11 cellular contexts compared by ENCODE assay signal in genomic region chr11:36945384-36945783, GRCh38.
DNase-seq lines count a peak whose midpoint lies in the region; ATAC-seq and TF ChIP-seq lines count a peak whose summit lies in the region.
"Had no signal": no experiment of that assay in that cellular context is flagged by ENCODE, and none has a peak within 500 bp of the region (broad histone marks: within the 10 kb centered on the region; RNA-seq: fewer than 3 reads in every experiment).

No MANE protein-coding gene starts in this region.

- in situ Hi-C loops in GM13977 (cut with MboI; ENCODE audit: low pct_unique_long_range_greater_than_20kb, low sequenced_read_pairs, unreplicated experiment) (no loop called here), Panc1 (cut with HindIII; ENCODE audit: low pct_unique_long_range_greater_than_20kb, low sequenced_read_pairs) (no loop called here)

- no peak overlapping the region for H3K27ac ChIP-seq in Panc1 (ENCODE audit: low read length)
- H3K27ac ChIP-seq: skin epidermis had no signal

- ATAC-seq in Panc1 (no peak), GM21723 (IDR thresholded peaks at IDR 0.05; ENCODE audit: unreplicated experiment) (no peak), GM18511 (IDR thresholded peaks at IDR 0.05; ENCODE audit: unreplicated experiment) (no peak)

- POLR2A ChIA-PET in Panc1 (lab: Charles Lee) = no interaction called here

- H3K9me3 ChIP-seq in Panc1 (ENCODE audit: control insufficient read depth, insufficient read depth, low read depth, low read length) = no peaks in the 10 kb centered on the region
- H3K9me3 ChIP-seq: HAP-1 had no signal

- no peak for DNase-seq in AG09319 (ENCODE audit: extremely low read depth, low read depth)
- DNase-seq in GM13977 (ENCODE audit: low spot score) = no peak
- no peak for DNase-seq in Panc1 (ENCODE audit: low read depth, low spot score)
- DNase-seq in fibroblast of villous mesenchyme (ENCODE audit: low read depth) = no peak
- DNase-seq in T1000 (lab: John Stamatoyannopoulos, UW) = no peak
- no peak for DNase-seq in NCI-H226
- DNase-seq: substantia nigra had no signal

- CTCF ChIA-PET in Panc1 (lab: Charles Lee) = interaction anchor here (0.6 kb wide), 2 partner anchors 119 to 233 kb away, joined by 3 read pairs; no protein-coding TSS in a partner anchor

- no peaks in the 10 kb centered on the region for H3K4me1 ChIP-seq in Panc1 (ENCODE audit: control insufficient read depth, insufficient read depth, low read length)
- H3K4me1 ChIP-seq: HAP-1 had no signal

- intact Hi-C loops in Panc1 (cut with micrococcal nuclease; ENCODE audit: unreplicated experiment) = no loop called here

- TF ChIP-seq CTCF in AG09319 (IDR thresholded peaks at IDR 0.05; ENCODE audit: low read depth, low read length) (peak; percentile 29), GM13977 (IDR thresholded peaks at IDR 0.05; ENCODE audit: extremely low read depth, insufficient read depth, missing control alignments) (peak; percentile 39), Panc1 (IDR thresholded peaks at IDR 0.05) (peak; percentile 66; the same call in 1 of the 2 replicates), fibroblast of villous mesenchyme (IDR thresholded peaks at IDR 0.05; ENCODE audit: insufficient read depth, low read depth, low read length) (peak; percentile 39)

- H3K4me3 ChIP-seq in Panc1 (ENCODE audit: low read depth in 2 of 2, low read length in 2 of 2) (no peak overlapping the region), fibroblast of villous mesenchyme (ENCODE audit: low read depth, low read length) (no peak overlapping the region)
- H3K4me3 ChIP-seq: HAP-1, skin epidermis had no signal

- BruUV-seq in Panc1 (replicated peaks; lab: Mats Ljungman, UMichigan) = no TSS peak

- H3K27me3 ChIP-seq in Panc1 (ENCODE audit: control insufficient read depth, insufficient read depth, low read length) = no peaks in the 10 kb centered on the region

- H3K36me3 ChIP-seq in Panc1 (ENCODE audit: control insufficient read depth, insufficient read depth, low read length) = no peaks in the 10 kb centered on the region
- H3K36me3 ChIP-seq: HAP-1 had no signal
